13 cellular contexts compared by ENCODE assay signal in the genomic region with DNA sequence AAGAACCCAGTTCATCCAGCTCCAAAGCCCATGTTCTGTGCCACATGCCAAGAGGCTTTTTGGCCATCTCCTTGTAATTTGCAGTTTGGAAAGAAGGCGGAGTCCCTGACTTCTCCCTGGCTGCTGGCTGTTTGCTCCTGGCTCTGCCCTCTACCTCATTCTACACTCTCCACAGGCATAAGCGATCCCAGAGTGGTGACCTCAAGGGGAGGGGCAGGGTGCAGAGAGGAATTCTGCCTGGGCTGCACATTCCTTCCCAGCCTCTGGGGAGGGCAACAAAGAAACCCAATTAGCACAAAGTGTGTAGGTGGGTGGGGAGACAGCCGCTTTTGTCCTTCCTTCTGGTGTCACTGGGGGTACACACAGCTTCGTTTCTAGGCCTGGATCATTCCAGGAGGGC.
DNase-seq lines count a peak whose midpoint lies in the region; ATAC-seq and TF ChIP-seq lines count a peak whose summit lies in the region.
"Had no signal": no experiment of that assay in that cellular context is flagged by ENCODE, and none has a peak within 500 bp of the region (broad histone marks: within the 10 kb centered on the region; RNA-seq: fewer than 3 reads in every experiment).

No MANE protein-coding gene starts in this region.

- DNase-seq in Right ventricle myocardium superior = peak; percentile 62
- DNase-seq in right atrium auricular region (ENCODE audit: low spot score) = no peak
- peak; percentile 60 for DNase-seq in lower lobe of right lung
- peak in 1 of 2 donors; percentile 51 for DNase-seq in upper lobe of left lung
- DNase-seq in SKM-1 treated with dmso at 0.1 percent for 144 hours (lab: John Stamatoyannopoulos, UW; ENCODE audit: unreplicated experiment) = no peak
- DNase-seq in NCI-H2196 (lab: John Stamatoyannopoulos, UW; ENCODE audit: unreplicated experiment) = no peak
- DNase-seq: ACHN, activated T-cell treated with anti-CD3 and anti-CD28 coated beads for 4 hours, NCI-H1694, substantia nigra had no signal

- H3K27me3 ChIP-seq in right atrium auricular region (no peaks in the 10 kb centered on the region), lower lobe of right lung (ENCODE audit: low read depth) (no peaks in the 10 kb centered on the region), upper lobe of left lung (no peaks in the 10 kb centered on the region)

- H3K9me3 ChIP-seq in right atrium auricular region (no peaks in the 10 kb centered on the region), lower lobe of right lung (no peaks in the 10 kb centered on the region), upper lobe of left lung (no peaks in the 10 kb centered on the region)

- H3K27ac ChIP-seq in right atrium auricular region = peak overlapping the region in 1 of 2 donors; percentile 52
- peak overlapping the region; percentile 34 for H3K27ac ChIP-seq in lower lobe of right lung
- H3K27ac ChIP-seq in upper lobe of left lung = peak overlapping the region in 2 of 4 donors; percentile 2 to 51
- H3K27ac ChIP-seq: PC-9 had no signal

- no peak for TF ChIP-seq EP300 in upper lobe of left lung (IDR thresholded peaks at IDR 0.05)

- intact Hi-C loops in Right ventricle myocardium superior (cut with DNase I) (no loop called here), lower lobe of right lung (cut with DNase I) (no loop called here)

- no peak for TF ChIP-seq CTCF in right atrium auricular region (IDR thresholded peaks at IDR 0.05)
- TF ChIP-seq CTCF in lower lobe of right lung (IDR thresholded peaks at IDR 0.05) = no peak
- peak in 1 of 6 experiments; percentile 13 for TF ChIP-seq CTCF in upper lobe of left lung (IDR thresholded peaks at IDR 0.05)

- ATAC-seq in Right ventricle myocardium superior (ENCODE audit: poor library complexity) = peak; percentile 91
- peak; percentile 61 for ATAC-seq in esophagus mucosa
- ATAC-seq in lower lobe of right lung = peak; percentile 93 to 96
- ATAC-seq in upper lobe of left lung (ENCODE audit: low FRiP score in 2 of 2) = peak; percentile 73 to 86
- no peak for ATAC-seq in HG03039 (IDR thresholded peaks at IDR 0.05; ENCODE audit: unreplicated experiment)

- H3K4me1 ChIP-seq in right atrium auricular region = peaks cover 0 to 22% of the 10 kb centered on the region in 2 donors
- H3K4me1 ChIP-seq in lower lobe of right lung = peaks cover 12% of the 10 kb centered on the region
- H3K4me1 ChIP-seq in upper lobe of left lung = peaks cover 8 to 15% (median 14%) of the 10 kb centered on the region in 4 donors

- no peak for TF ChIP-seq POLR2A in upper lobe of left lung (IDR thresholded peaks at IDR 0.05)

- H3K36me3 ChIP-seq in right atrium auricular region = no peaks in the 10 kb centered on the region
- no peaks in the 10 kb centered on the region for H3K36me3 ChIP-seq in lower lobe of right lung
- no peaks in the 10 kb centered on the region for H3K36me3 ChIP-seq in upper lobe of left lung

- H3K4me3 ChIP-seq in right atrium auricular region (no peak overlapping the region), lower lobe of right lung (no peak overlapping the region), upper lobe of left lung (no peak overlapping the region)
- H3K4me3 ChIP-seq: PC-9 had no signal

- 48 to 73% methylated on average over 3 to 4 of the region's 4 CpGs for WGBS in upper lobe of left lung, 2 donors

Comparison
In these comparisons a context has a peak if more than half of its experiments do, and no peak if none do; other contexts are left out.
1. DNase-seq: peak in Right ventricle myocardium superior (single experiment) and lower lobe of right lung (single experiment); none in right atrium auricular region (single experiment), SKM-1 treated with dmso at 0.1 percent for 144 hours (single experiment) and NCI-H2196 (single experiment).